14 cellular contexts compared by ENCODE assay signal in the genomic region with DNA sequence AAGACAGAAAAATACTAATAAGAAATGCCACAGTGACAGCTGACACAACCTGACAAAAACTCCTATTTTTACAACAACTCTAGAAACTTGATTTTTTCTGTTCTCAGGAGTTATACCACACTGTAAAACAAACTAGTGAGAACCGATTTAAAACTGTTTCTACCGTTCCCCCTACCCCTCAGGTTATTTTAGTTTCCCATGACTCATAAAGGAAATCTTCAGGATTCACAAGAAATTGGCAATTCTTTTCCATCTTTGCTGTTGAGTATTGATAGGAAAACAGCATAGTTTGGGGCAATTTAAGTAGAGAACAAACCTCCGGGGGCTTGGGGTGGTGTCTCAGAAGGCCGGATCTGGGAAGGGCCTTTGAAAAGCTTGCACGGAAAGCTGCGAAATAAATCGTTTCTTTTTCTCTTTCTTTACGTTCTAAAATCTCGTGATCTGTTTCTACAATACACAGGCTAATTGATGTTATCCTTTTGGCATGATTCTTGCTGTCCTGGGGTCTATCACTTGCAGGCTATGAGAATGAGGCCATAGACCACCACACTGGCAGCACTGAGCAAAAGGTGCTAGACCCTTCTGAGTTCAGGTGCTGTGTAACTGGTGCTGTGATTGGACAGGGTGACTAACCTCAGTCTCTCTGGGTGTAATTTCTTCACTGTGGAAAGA.
A peak's percentile ranks its signal among the peaks of the same experiment; 100 is the strongest.
DNase-seq lines count a peak whose midpoint lies in the region; ATAC-seq, FAIRE-seq and TF ChIP-seq lines count a peak whose summit lies in the region.
"Had no signal": no experiment of that assay in that cellular context is flagged by ENCODE, and none has a peak within 500 bp of the region (broad histone marks: within the 10 kb centered on the region; RNA-seq: fewer than 3 reads in every experiment).

No MANE protein-coding gene starts in this region.

- intact Hi-C loops in activated CD8-positive, alpha-beta T cell treated with anti-CD3 and anti-CD28 coated beads for 36 hours (cut with micrococcal nuclease), result no loop called here

- TF ChIP-seq CTCF in activated CD8-positive, alpha-beta T cell treated with anti-CD3 and anti-CD28 coated beads for 36 hours (IDR thresholded peaks at IDR 0.05), result no peak
- no peak for TF ChIP-seq CTCF in keratinocyte (optimal IDR thresholded peaks at IDR 0.05 in 1 of 3, IDR thresholded peaks at IDR 0.05 in 1 of 3, conservative IDR thresholded peaks at IDR 0.05 in 1 of 3; ENCODE audit: extremely low read depth in 1 of 3, insufficient read depth in 2 of 3, low read length in 3 of 3)
- no peak for TF ChIP-seq CTCF in suprapubic skin (IDR thresholded peaks at IDR 0.05)

- H3K9ac ChIP-seq in keratinocyte (ENCODE audit: control insufficient read depth, extremely low read depth, insufficient read depth, low read length), result no peak overlapping the region

- peaks cover 19% of the 10 kb centered on the region for H3K4me1 ChIP-seq in keratinocyte (ENCODE audit: control insufficient read depth, extremely low read depth, insufficient read depth, low read length)
- H3K4me1 ChIP-seq in suprapubic skin, result peaks cover 22% of the 10 kb centered on the region

- H3K4me2 ChIP-seq in keratinocyte (ENCODE audit: control insufficient read depth, extremely low read depth, insufficient read depth, low read depth, low read length), result peak overlapping the region; percentile 6

- dilution Hi-C loops in keratinocyte (cut with MboI; ENCODE audit: extremely low pct_ligation_motif_present, low sequenced_read_pairs), result no loop called here

- H3K4me3 ChIP-seq in keratinocyte (ENCODE audit: control insufficient read depth in 2 of 3, extremely low read depth in 1 of 3, insufficient read depth in 2 of 3, low read depth in 1 of 3, low read length in 3 of 3), result no peak overlapping the region
- H3K4me3 ChIP-seq in suprapubic skin, result no peak overlapping the region

- no peaks in the 10 kb centered on the region for H3K9me3 Mint-ChIP-seq in activated CD8-positive, alpha-beta T cell treated with anti-CD3 and anti-CD28 coated beads, Interleukin-2, amount 10 ng/mL, durations not matched to agents 7 days and 5 days (ENCODE audit: insufficient read depth)
- H3K9me3 Mint-ChIP-seq in activated CD8-positive, alpha-beta T cell treated with anti-CD3 and anti-CD28 coated beads for 36 hours, result no peaks in the 10 kb centered on the region
- H3K9me3 Mint-ChIP-seq: IgD-negative memory B cell had no signal

- H3K27me3 Mint-ChIP-seq in activated CD8-positive, alpha-beta T cell treated with anti-CD3 and anti-CD28 coated beads, Interleukin-2, amount 10 ng/mL, durations not matched to agents 7 days and 5 days (ENCODE audit: low read depth), result no peaks in the 10 kb centered on the region
- no peaks in the 10 kb centered on the region for H3K27me3 Mint-ChIP-seq in activated CD8-positive, alpha-beta T cell treated with anti-CD3 and anti-CD28 coated beads for 36 hours
- H3K27me3 Mint-ChIP-seq in T-helper 17 cell, result no peaks in the 10 kb centered on the region

- H3K4me3 Mint-ChIP-seq in activated CD8-positive, alpha-beta T cell treated with anti-CD3 and anti-CD28 coated beads, Interleukin-2, amount 10 ng/mL, durations not matched to agents 7 days and 5 days, result no peak overlapping the region
- H3K4me3 Mint-ChIP-seq in activated CD8-positive, alpha-beta T cell treated with anti-CD3 and anti-CD28 coated beads for 36 hours, result no peak overlapping the region
- no peak overlapping the region for H3K4me3 Mint-ChIP-seq in T-helper 17 cell

- peak overlapping the region; percentile 13 for H3K27ac Mint-ChIP-seq in activated CD8-positive, alpha-beta T cell treated with anti-CD3 and anti-CD28 coated beads, Interleukin-2, amount 10 ng/mL, durations not matched to agents 7 days and 5 days
- no peak overlapping the region for H3K27ac Mint-ChIP-seq in activated CD8-positive, alpha-beta T cell treated with anti-CD3 and anti-CD28 coated beads for 36 hours
- H3K27ac Mint-ChIP-seq in T-helper 17 cell, result peak overlapping the region; percentile 70

- no peak overlapping the region for H2AFZ ChIP-seq in keratinocyte (ENCODE audit: control insufficient read depth, low read length)

- H3K9me1 ChIP-seq in keratinocyte (ENCODE audit: control insufficient read depth, extremely low read depth, insufficient read depth, low read length), result no peaks in the 10 kb centered on the region

- H3K27ac ChIP-seq in keratinocyte (ENCODE audit: control insufficient read depth, insufficient read depth, low read length) (peak overlapping the region; percentile 8), suprapubic skin (peak overlapping the region; percentile 52)

- POLR2A ChIA-PET in activated CD8-positive, alpha-beta T cell treated with anti-CD3 and anti-CD28 coated beads, Interleukin-2, amount 10 ng/mL, durations not matched to agents 7 days and 5 days (lab: Charles Lee), result no interaction called here
- POLR2A ChIA-PET in activated CD8-positive, alpha-beta T cell treated with anti-CD3 and anti-CD28 coated beads for 36 hours (lab: Charles Lee), result no interaction called here

- no peaks in the 10 kb centered on the region for H3K4me1 Mint-ChIP-seq in activated CD8-positive, alpha-beta T cell treated with anti-CD3 and anti-CD28 coated beads, Interleukin-2, amount 10 ng/mL, durations not matched to agents 7 days and 5 days (ENCODE audit: low read depth)
- peaks cover 22% of the 10 kb centered on the region for H3K4me1 Mint-ChIP-seq in activated CD8-positive, alpha-beta T cell treated with anti-CD3 and anti-CD28 coated beads for 36 hours (ENCODE audit: low read depth)
- peaks cover 21% of the 10 kb centered on the region for H3K4me1 Mint-ChIP-seq in T-helper 17 cell

- WGBS in suprapubic skin, result 66% methylated on average over 9 of the region's 9 CpGs

- DNase-seq in activated CD8-positive, alpha-beta T cell treated with anti-CD3 and anti-CD28 coated beads, Interleukin-2, amount 10 ng/mL, durations not matched to agents 7 days and 5 days, result no peak
- no peak for DNase-seq in activated CD8-positive, alpha-beta T cell treated with anti-CD3 and anti-CD28 coated beads for 36 hours
- DNase-seq in T-helper 17 cell (no peak), keratinocyte (ENCODE audit: low read depth, low spot score) (no peak), suprapubic skin (ENCODE audit: low spot score in 2 of 2) (no peak), OCI-M1 (lab: John Stamatoyannopoulos, UW) (no peak), urothelium cell line (ENCODE audit: low spot score) (no peak)
- DNase-seq: activated gamma-delta T cell; central memory CD4-positive, alpha-beta T cell; midbrain; NCI-H187 treated with DMSO at 0.1 percent for 48 hours had no signal

- H3K9me3 ChIP-seq in T-helper 17 cell (ENCODE audit: control insufficient read depth, low read length, poor library complexity, severe bottlenecking) (no peaks in the 10 kb centered on the region), keratinocyte (ENCODE audit: control insufficient read depth, low read depth, low read length) (no peaks in the 10 kb centered on the region), suprapubic skin (no peaks in the 10 kb centered on the region)

- no peak for ATAC-seq in activated CD8-positive, alpha-beta T cell treated with anti-CD3 and anti-CD28 coated beads, Interleukin-2, amount 10 ng/mL, durations not matched to agents 7 days and 5 days
- ATAC-seq in activated CD8-positive, alpha-beta T cell treated with anti-CD3 and anti-CD28 coated beads for 36 hours, result no peak
- ATAC-seq in T-helper 17 cell (no peak), HG03097 (IDR thresholded peaks at IDR 0.05; ENCODE audit: low FRiP score, unreplicated experiment) (no peak)

- CTCF ChIA-PET in activated CD8-positive, alpha-beta T cell treated with anti-CD3 and anti-CD28 coated beads, Interleukin-2, amount 10 ng/mL, durations not matched to agents 7 days and 5 days (lab: Charles Lee), result no interaction called here
- CTCF ChIA-PET in activated CD8-positive, alpha-beta T cell treated with anti-CD3 and anti-CD28 coated beads for 36 hours (lab: Charles Lee), result no interaction called here

- TF ChIP-seq POLR2A in suprapubic skin (IDR thresholded peaks at IDR 0.05), result no peak

- H3K36me3 ChIP-seq in keratinocyte (ENCODE audit: control insufficient read depth in 2 of 2, extremely low read depth in 1 of 2, insufficient read depth in 2 of 2, low read length in 2 of 2) (no peaks in the 10 kb centered on the region), suprapubic skin (no peaks in the 10 kb centered on the region)

- FAIRE-seq in keratinocyte (lab: Jason Lieb, UNC) (peak; percentile 13), urothelium cell line (lab: Jason Lieb, UNC) (no peak)
- FAIRE-seq: A204.1 had no signal

- H3K27me3 ChIP-seq in keratinocyte (ENCODE audit: control insufficient read depth, extremely low read depth, insufficient read depth, low read length), result no peaks in the 10 kb centered on the region
- no peaks in the 10 kb centered on the region for H3K27me3 ChIP-seq in suprapubic skin

- peaks cover 2% of the 10 kb centered on the region for H3K36me3 Mint-ChIP-seq in activated CD8-positive, alpha-beta T cell treated with anti-CD3 and anti-CD28 coated beads, Interleukin-2, amount 10 ng/mL, durations not matched to agents 7 days and 5 days (ENCODE audit: low read depth)
- H3K36me3 Mint-ChIP-seq in activated CD8-positive, alpha-beta T cell treated with anti-CD3 and anti-CD28 coated beads for 36 hours (ENCODE audit: low read depth), result no peaks in the 10 kb centered on the region
- H3K36me3 Mint-ChIP-seq in T-helper 17 cell (ENCODE audit: low read depth), result peaks cover 4% of the 10 kb centered on the region

- no peak for TF ChIP-seq EP300 in suprapubic skin (IDR thresholded peaks at IDR 0.05)

- H4K20me1 ChIP-seq in keratinocyte (ENCODE audit: control insufficient read depth, extremely low read depth, insufficient read depth, low read length), result peaks cover 2% of the 10 kb centered on the region

- peaks cover 6% of the 10 kb centered on the region for H3K79me2 ChIP-seq in keratinocyte (ENCODE audit: control insufficient read depth, insufficient read depth, low read length)
